1 cellular context compared by ENCODE assay signal in genomic region chr19:1261512-1261862, GRCh38.
TF ChIP-seq lines count a peak whose summit lies in the region.

No MANE protein-coding gene starts in this region.

TF ChIP-seq in K562, 482 proteins besides CTCF, POLR2A, EP300 and RAD21:
- TF ChIP-seq SMARCE1 (IDR thresholded peaks at IDR 0.05) (0 out of 2 replicates have a peak, but pooled peaks have one; percentile 32), ZBTB43 (CRISPR knock-in tag; IDR thresholded peaks at IDR 0.05) (0 out of 2 replicates have a peak, but pooled peaks have one; percentile 85), ARID4B (CRISPR knock-in tag; IDR thresholded peaks at IDR 0.05) (0 out of 2 replicates have a peak, but pooled peaks have one; percentile 35), SPI1 (IDR thresholded peaks at IDR 0.05; ENCODE audit: borderline replicate concordance, low read depth, low read length) (0 out of 2 replicates have a peak, but pooled peaks have one; percentile 19), MAFF (IDR thresholded peaks at IDR 0.05; ENCODE audit: low read length) (no peak), HDAC1 (IDR thresholded peaks at IDR 0.05) (peak in 1 of 2 experiments; percentile 1; a peak in 1 of 4 replicates), MTA3 (IDR thresholded peaks at IDR 0.05; ENCODE audit: borderline replicate concordance) (0 out of 2 replicates have a peak, but pooled peaks have one; percentile 13), MAZ (CRISPR knock-in tag; conservative IDR thresholded peaks at IDR 0.05 in 1 of 2, IDR thresholded peaks at IDR 0.05 in 1 of 2) (peak in 1 of 2 experiments; percentile 12; a peak in 1 of 4 replicates), FOXP1 (CRISPR knock-in tag; IDR thresholded peaks at IDR 0.05) (peak; percentile 54; the same call in 1 of the 2 replicates), ZNF592 (IDR thresholded peaks at IDR 0.05) (peak; percentile 57; the same call in 1 of the 2 replicates), DPF2 (IDR thresholded peaks at IDR 0.05) (0 out of 2 replicates have a peak, but pooled peaks have one; percentile 8), ZNF263 (CRISPR knock-in tag; IDR thresholded peaks at IDR 0.05; ENCODE audit: borderline replicate concordance) (peak; percentile 58; the same call in 1 of the 2 replicates), SAP30 (IDR thresholded peaks at IDR 0.05; ENCODE audit: borderline replicate concordance, insufficient read depth, low read depth, low read length, poor library complexity, severe bottlenecking) (peak; percentile 11), CC2D1A (IDR thresholded peaks at IDR 0.05) (no peak), ELF4 (CRISPR knock-in tag; IDR thresholded peaks at IDR 0.05) (0 out of 2 replicates have a peak, but pooled peaks have one; percentile 41), OTX1 (CRISPR knock-in tag; IDR thresholded peaks at IDR 0.05) (peak; percentile 76; the same call in 1 of the 2 replicates), YY1 (IDR thresholded peaks at IDR 0.05; ENCODE audit: borderline replicate concordance in 1 of 3, control insufficient read depth in 1 of 3, extremely low read depth in 1 of 3, insufficient read depth in 3 of 3, insufficient read length in 1 of 3, insufficient replicate concordance in 2 of 3, low read depth in 1 of 3, low read length in 2 of 3) (peak in 1 of 3 experiments; percentile 7), MAFK (IDR thresholded peaks at IDR 0.05; ENCODE audit: low read length) (no peak), PHF8 (IDR thresholded peaks at IDR 0.05; ENCODE audit: borderline replicate concordance, low read length) (peak; percentile 9; the same call in 1 of the 2 replicates), ZNF696 (CRISPR knock-in tag; conservative IDR thresholded peaks at IDR 0.05) (no peak), KAT7 (CRISPR knock-in tag; IDR thresholded peaks at IDR 0.05; ENCODE audit: borderline replicate concordance) (0 out of 2 replicates have a peak, but pooled peaks have one; percentile 1), IRF1 (CRISPR knock-in tag; IDR thresholded peaks at IDR 0.05; ENCODE audit: borderline replicate concordance) (0 out of 2 replicates have a peak, but pooled peaks have one; percentile 10)
- TF ChIP-seq, protein P1, sequence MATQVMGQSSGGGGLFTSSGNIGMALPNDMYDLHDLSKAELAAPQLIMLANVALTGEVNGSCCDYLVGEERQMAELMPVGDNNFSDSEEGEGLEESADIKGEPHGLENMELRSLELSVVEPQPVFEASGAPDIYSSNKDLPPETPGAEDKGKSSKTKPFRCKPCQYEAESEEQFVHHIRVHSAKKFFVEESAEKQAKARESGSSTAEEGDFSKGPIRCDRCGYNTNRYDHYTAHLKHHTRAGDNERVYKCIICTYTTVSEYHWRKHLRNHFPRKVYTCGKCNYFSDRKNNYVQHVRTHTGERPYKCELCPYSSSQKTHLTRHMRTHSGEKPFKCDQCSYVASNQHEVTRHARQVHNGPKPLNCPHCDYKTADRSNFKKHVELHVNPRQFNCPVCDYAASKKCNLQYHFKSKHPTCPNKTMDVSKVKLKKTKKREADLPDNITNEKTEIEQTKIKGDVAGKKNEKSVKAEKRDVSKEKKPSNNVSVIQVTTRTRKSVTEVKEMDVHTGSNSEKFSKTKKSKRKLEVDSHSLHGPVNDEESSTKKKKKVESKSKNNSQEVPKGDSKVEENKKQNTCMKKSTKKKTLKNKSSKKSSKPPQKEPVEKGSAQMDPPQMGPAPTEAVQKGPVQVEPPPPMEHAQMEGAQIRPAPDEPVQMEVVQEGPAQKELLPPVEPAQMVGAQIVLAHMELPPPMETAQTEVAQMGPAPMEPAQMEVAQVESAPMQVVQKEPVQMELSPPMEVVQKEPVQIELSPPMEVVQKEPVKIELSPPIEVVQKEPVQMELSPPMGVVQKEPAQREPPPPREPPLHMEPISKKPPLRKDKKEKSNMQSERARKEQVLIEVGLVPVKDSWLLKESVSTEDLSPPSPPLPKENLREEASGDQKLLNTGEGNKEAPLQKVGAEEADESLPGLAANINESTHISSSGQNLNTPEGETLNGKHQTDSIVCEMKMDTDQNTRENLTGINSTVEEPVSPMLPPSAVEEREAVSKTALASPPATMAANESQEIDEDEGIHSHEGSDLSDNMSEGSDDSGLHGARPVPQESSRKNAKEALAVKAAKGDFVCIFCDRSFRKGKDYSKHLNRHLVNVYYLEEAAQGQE (CRISPR knock-in tag; IDR thresholded peaks at IDR 0.05; ENCODE audit: low read depth): no peak
- TF ChIP-seq, protein P2, sequence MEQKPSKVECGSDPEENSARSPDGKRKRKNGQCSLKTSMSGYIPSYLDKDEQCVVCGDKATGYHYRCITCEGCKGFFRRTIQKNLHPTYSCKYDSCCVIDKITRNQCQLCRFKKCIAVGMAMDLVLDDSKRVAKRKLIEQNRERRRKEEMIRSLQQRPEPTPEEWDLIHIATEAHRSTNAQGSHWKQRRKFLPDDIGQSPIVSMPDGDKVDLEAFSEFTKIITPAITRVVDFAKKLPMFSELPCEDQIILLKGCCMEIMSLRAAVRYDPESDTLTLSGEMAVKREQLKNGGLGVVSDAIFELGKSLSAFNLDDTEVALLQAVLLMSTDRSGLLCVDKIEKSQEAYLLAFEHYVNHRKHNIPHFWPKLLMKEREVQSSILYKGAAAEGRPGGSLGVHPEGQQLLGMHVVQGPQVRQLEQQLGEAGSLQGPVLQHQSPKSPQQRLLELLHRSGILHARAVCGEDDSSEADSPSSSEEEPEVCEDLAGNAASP (IDR thresholded peaks at IDR 0.05): no peak
- TF ChIP-seq, protein P3, sequence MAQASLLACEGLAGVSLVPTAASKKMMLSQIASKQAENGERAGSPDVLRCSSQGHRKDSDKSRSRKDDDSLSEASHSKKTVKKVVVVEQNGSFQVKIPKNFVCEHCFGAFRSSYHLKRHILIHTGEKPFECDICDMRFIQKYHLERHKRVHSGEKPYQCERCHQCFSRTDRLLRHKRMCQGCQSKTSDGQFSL (CRISPR knock-in tag; IDR thresholded peaks at IDR 0.05): peak; percentile 50; the same call in 1 of the 2 replicates
- TF ChIP-seq, protein P3 (tag; IDR thresholded peaks at IDR 0.05): no peak
